In the genomic region with DNA sequence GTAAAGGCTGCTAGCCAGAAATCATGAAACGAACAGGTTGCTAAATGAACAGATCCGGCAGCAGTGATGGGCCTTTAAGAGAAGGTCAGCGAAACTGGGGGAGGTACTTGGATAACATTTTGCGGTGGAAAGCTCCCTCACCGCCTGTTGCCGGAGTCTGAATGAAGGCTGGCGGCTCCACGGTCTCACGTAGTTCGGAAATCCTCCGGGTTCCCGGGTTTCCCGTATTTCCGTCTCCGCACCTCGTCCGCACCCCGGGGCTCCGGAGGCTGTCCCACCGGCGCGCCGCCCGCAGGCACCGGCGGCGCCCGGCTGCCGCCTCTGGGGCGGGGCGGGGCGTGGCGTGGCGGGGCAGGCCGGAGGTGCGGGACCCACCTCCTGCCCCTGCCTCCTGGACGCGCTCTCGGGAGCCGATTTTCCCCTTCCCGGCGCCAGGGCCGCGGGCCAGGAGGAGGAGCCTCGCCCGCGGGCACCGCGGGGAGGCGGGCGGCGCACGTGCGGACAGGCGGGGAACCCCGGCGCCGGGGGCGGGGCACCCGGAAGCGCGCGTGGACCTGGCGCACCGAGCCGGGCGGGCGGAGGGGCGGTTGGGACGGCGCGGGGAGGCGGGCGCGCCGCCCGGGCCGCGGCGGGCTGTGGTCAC, we compare ENCODE assay signal across 8 cellular contexts. TPM values are rescaled to one million over a fixed set of nuclear protein-coding genes. Genes with fewer than 3 reads are reported as not detected.
DNase-seq lines count a peak whose midpoint lies in the region; TF ChIP-seq lines count a peak whose summit lies in the region.

A gene with protein sequence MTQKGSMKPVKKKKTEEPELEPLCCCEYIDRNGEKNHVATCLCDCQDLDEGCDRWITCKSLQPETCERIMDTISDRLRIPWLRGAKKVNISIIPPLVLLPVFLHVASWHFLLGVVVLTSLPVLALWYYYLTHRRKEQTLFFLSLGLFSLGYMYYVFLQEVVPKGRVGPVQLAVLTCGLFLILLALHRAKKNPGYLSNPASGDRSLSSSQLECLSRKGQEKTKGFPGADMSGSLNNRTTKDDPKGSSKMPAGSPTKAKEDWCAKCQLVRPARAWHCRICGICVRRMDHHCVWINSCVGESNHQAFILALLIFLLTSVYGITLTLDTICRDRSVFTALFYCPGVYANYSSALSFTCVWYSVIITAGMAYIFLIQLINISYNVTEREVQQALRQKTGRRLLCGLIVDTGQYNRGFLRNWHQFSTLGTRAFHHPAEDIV (plus strand): TSS at position 642 of the 643 bp plus-strand sequence. CDS start 790 bp downstream, outside the sequence.

- H3K4me3 Mint-ChIP-seq in activated naive CD4-positive, alpha-beta T cell treated with anti-CD3 and anti-CD28 coated beads for 36 hours, result peak within 1 kb of the TSS; percentile 68
- peak within 1 kb of the TSS; percentile 73 for H3K4me3 Mint-ChIP-seq in osteocyte (ENCODE audit: unreplicated experiment)

- no peaks in the 10 kb centered on the region for H3K9me2 ChIP-seq in Loucy (replicated peaks; ENCODE audit: low read depth, low read length)

- H3F3A ChIP-seq in Loucy (ENCODE audit: low read depth), result no peaks in the 10 kb centered on the region

- H3K79me2 ChIP-seq in Loucy (ENCODE audit: insufficient read depth, low read length), result no peaks in the 10 kb centered on the region

- no peaks in the 10 kb centered on the region for H3K9me3 ChIP-seq in Loucy (ENCODE audit: insufficient read depth, low read depth, low read length)
- H3K9me3 ChIP-seq in SJCRH30 (replicated peaks), result no peaks in the 10 kb centered on the region
- no peaks in the 10 kb centered on the region for H3K9me3 ChIP-seq in thyroid gland

- no peaks in the 10 kb centered on the region for H3K36me3 Mint-ChIP-seq in activated naive CD4-positive, alpha-beta T cell treated with anti-CD3 and anti-CD28 coated beads for 36 hours (ENCODE audit: low read depth)
- H3K36me3 Mint-ChIP-seq in osteocyte (ENCODE audit: unreplicated experiment), result no peaks in the 10 kb centered on the region

- intact Hi-C loops in activated naive CD4-positive, alpha-beta T cell treated with anti-CD3 and anti-CD28 coated beads for 36 hours (cut with micrococcal nuclease), result loop anchor here (1.0 to 2.0 kb wide), 4 partner anchors 109 to 471 kb away; a partner anchor contains a TSS
- intact Hi-C loops in thyroid gland (cut with DNase I), result no loop called here

- H3K9me3 Mint-ChIP-seq in activated naive CD4-positive, alpha-beta T cell treated with anti-CD3 and anti-CD28 coated beads for 36 hours, result no peaks in the 10 kb centered on the region
- H3K9me3 Mint-ChIP-seq in osteocyte (ENCODE audit: unreplicated experiment), result no peaks in the 10 kb centered on the region

- H3K4me3 ChIP-seq in H7 (ENCODE audit: insufficient read depth, low read depth, low read length), result peak within 1 kb of the TSS; percentile 72
- H3K4me3 ChIP-seq in Loucy (ENCODE audit: low read length, poor library complexity, severe bottlenecking), result peak within 1 kb of the TSS; percentile 83
- peak within 1 kb of the TSS; percentile 58 for H3K4me3 ChIP-seq in SJCRH30
- H3K4me3 ChIP-seq in thyroid gland (replicated peaks in 1 of 3), result peak within 1 kb of the TSS; percentile 54 to 70 (median 57)

- no peaks in the 10 kb centered on the region for H4K20me1 ChIP-seq in Loucy (ENCODE audit: insufficient read depth, low read length, poor library complexity, severe bottlenecking)

- H3K27me3 ChIP-seq in H7 (ENCODE audit: control insufficient read depth, insufficient read depth, low read length) (peaks cover 14% of the 10 kb centered on the region), Loucy (ENCODE audit: insufficient read depth, low read length, poor library complexity, severe bottlenecking) (no peaks in the 10 kb centered on the region), SJCRH30 (no peaks in the 10 kb centered on the region; the same call in 1 of the 2 replicates), thyroid gland (no peaks in the 10 kb centered on the region)

- peak; percentile 71 for DNase-seq in ELR (ENCODE audit: low read depth)
- peak; percentile 92 for DNase-seq in H7
- DNase-seq in SJCRH30, result peak; percentile 56 to 63
- peak; percentile 61 for DNase-seq in activated naive CD4-positive, alpha-beta T cell treated with anti-CD3 and anti-CD28 coated beads for 36 hours
- peak; percentile 78 for DNase-seq in glomerular visceral epithelial cell (ENCODE audit: extremely low spot score)
- DNase-seq in osteocyte (ENCODE audit: extremely low spot score, unreplicated experiment), result no peak
- peak; percentile 91 to 92 for DNase-seq in thyroid gland

- peaks cover 11% of the 10 kb centered on the region for H3K4me1 Mint-ChIP-seq in activated naive CD4-positive, alpha-beta T cell treated with anti-CD3 and anti-CD28 coated beads for 36 hours (ENCODE audit: low read depth)
- H3K4me1 Mint-ChIP-seq in osteocyte (ENCODE audit: unreplicated experiment), result peaks cover 9% of the 10 kb centered on the region

- H3K36me3 ChIP-seq in H7 (replicated peaks; ENCODE audit: control insufficient read depth, insufficient read depth, low read length), result no peaks in the 10 kb centered on the region
- no peaks in the 10 kb centered on the region for H3K36me3 ChIP-seq in Loucy (ENCODE audit: insufficient read depth, low read length)
- H3K36me3 ChIP-seq in SJCRH30, result no peaks in the 10 kb centered on the region
- H3K36me3 ChIP-seq in thyroid gland, result no peaks in the 10 kb centered on the region

- TF ChIP-seq POLR2A in thyroid gland (IDR thresholded peaks at IDR 0.05), result peak; percentile 12 to 61

- H3K27me3 Mint-ChIP-seq in activated naive CD4-positive, alpha-beta T cell treated with anti-CD3 and anti-CD28 coated beads for 36 hours (ENCODE audit: low read depth), result peaks cover 13% of the 10 kb centered on the region
- H3K27me3 Mint-ChIP-seq in osteocyte (ENCODE audit: unreplicated experiment), result peaks cover 68% of the 10 kb centered on the region

- TF ChIP-seq CTCF in Loucy (conservative IDR thresholded peaks at IDR 0.05; ENCODE audit: low read length) (no peak), osteocyte (IDR thresholded peaks at IDR 0.05) (no peak), thyroid gland (IDR thresholded peaks at IDR 0.05) (no peak)

- peak within 1 kb of the TSS; percentile 96 for H2AFZ ChIP-seq in Loucy (ENCODE audit: low read length)

- H3K27ac ChIP-seq in SJCRH30 (no peak within 1 kb of the TSS), thyroid gland (peak within 1 kb of the TSS; percentile 43 to 83 (median 52))

- CTCF ChIA-PET in activated naive CD4-positive, alpha-beta T cell treated with anti-CD3 and anti-CD28 coated beads for 36 hours (lab: Charles Lee), result no interaction called here

- peak within 1 kb of the TSS; percentile 83 for H3K4me2 ChIP-seq in Loucy (ENCODE audit: low read depth, low read length, poor library complexity, severe bottlenecking)

- H3K9ac ChIP-seq in Loucy (ENCODE audit: low read depth, low read length, poor library complexity, severe bottlenecking), result peak within 1 kb of the TSS; percentile 71

- no peak within 1 kb of the TSS for H3K27ac Mint-ChIP-seq in activated naive CD4-positive, alpha-beta T cell treated with anti-CD3 and anti-CD28 coated beads for 36 hours
- no peak within 1 kb of the TSS for H3K27ac Mint-ChIP-seq in osteocyte (ENCODE audit: unreplicated experiment)

- H3K4me1 ChIP-seq in Loucy (ENCODE audit: insufficient read depth, low read length, poor library complexity, severe bottlenecking) (peaks cover 25% of the 10 kb centered on the region), SJCRH30 (no peaks in the 10 kb centered on the region), thyroid gland (peaks cover 7 to 12% of the 10 kb centered on the region in 2 donors)

- 1 to 2% methylated on average over 6 to 28 of the region's 80 CpGs for WGBS in thyroid gland, 2 donors

RNA-seq across cellular contexts. Expression of the gene that starts here (rescaled TPM):
- 4.4 and 6.4 TPM in 2 replicates for total RNA-seq in H7 (2014; rRNA removed; shearing (Covaris generic))
- 2.2 and 2.3 TPM in 2 replicates for total RNA-seq in SJCRH30 (2014; rRNA removed; shearing (Covaris generic))
- total RNA-seq in activated naive CD4-positive, alpha-beta T cell treated with anti-CD3 and anti-CD28 coated beads for 36 hours, result 1 to 10 TPM; 5.4 TPM
- total RNA-seq in osteocyte, result 0.18 and 0.27 TPM in 2 replicates
- total RNA-seq in thyroid gland, result 10 to 100 TPM; 16.8 to 35.0 (median 25.7) TPM
